Comparison of ENCODE assay signal across 34 cellular contexts in genomic region chrX:72584165-72584564, GRCh38.
"Had no signal": no experiment of that assay in that cellular context is flagged by ENCODE, and none has a peak within 500 bp of the region (broad histone marks: within the 10 kb centered on the region; RNA-seq: fewer than 3 reads in every experiment).

No MANE protein-coding gene starts in this region.

- DNase-seq: activated CD4-positive, alpha-beta memory T cell treated with anti-CD3 and anti-CD28 coated beads for 36 hours; activated CD4-positive, alpha-beta T cell treated with anti-CD3 and anti-CD28 coated beads for 36 hours; activated CD4-positive, alpha-beta T cell treated with anti-CD3 and anti-CD28 coated beads, Interleukin-2, amount 10 ng/mL, durations not matched to agents 24 days and 14 days; activated CD4-positive, CD25-positive, alpha-beta regulatory T cell; activated CD4-positive, CD25-positive, alpha-beta regulatory T cell treated with anti-CD3 and anti-CD28 coated beads, Interleukin-2, amount 50 U/mL, for 72 hours; activated CD8-positive, alpha-beta memory T cell treated with anti-CD3 and anti-CD28 coated beads, Interleukin-2, amount 10 ng/mL, durations not matched to agents 7 days and 5 days; activated CD8-positive, alpha-beta memory T cell treated with anti-CD3 and anti-CD28 coated beads, Interleukin-2, amount 50 U/mL, for 4 hours; activated CD8-positive, alpha-beta T cell treated with anti-CD3 and anti-CD28 coated beads, Interleukin-2, amount 10 ng/mL, durations not matched to agents 7 days and 5 days; activated effector memory CD4-positive, alpha-beta T cell treated with anti-CD3 and anti-CD28 coated beads, Interleukin-2, amount 50 U/mL, for 16 hours; activated naive CD4-positive, alpha-beta T cell treated with anti-CD3 and anti-CD28 coated beads for 36 hours; activated naive CD8-positive, alpha-beta T cell treated with anti-CD3 and anti-CD28 coated beads for 36 hours; activated naive CD8-positive, alpha-beta T cell treated with anti-CD3 and anti-CD28 coated beads, Interleukin-2, amount 50 U/mL, for 24 hours; activated T-cell treated with anti-CD3 and anti-CD28 coated beads, Interleukin-2, amount 50 U/mL, for 1 hour; activated T-cell treated with anti-CD3 and anti-CD28 coated beads, Interleukin-2, amount 50 U/mL, for 48 hours; adrenal gland; amygdala; aorta; body of pancreas; caudate nucleus; cortex of kidney; dermis blood vessel endothelial cell; effector CD4-positive, alpha-beta T cell; effector memory CD8-positive, alpha-beta T cell; esophagus squamous epithelium; foreskin melanocyte; heart right ventricle; T-cell; T1000 had no signal

- H3K4me1 Mint-ChIP-seq: activated CD4-positive, alpha-beta T cell treated with anti-CD3 and anti-CD28 coated beads for 36 hours; activated CD4-positive, alpha-beta T cell treated with anti-CD3 and anti-CD28 coated beads, Interleukin-2, amount 10 ng/mL, durations not matched to agents 24 days and 14 days; activated CD8-positive, alpha-beta memory T cell treated with anti-CD3 and anti-CD28 coated beads, Interleukin-2, amount 10 ng/mL, durations not matched to agents 7 days and 5 days; activated naive CD4-positive, alpha-beta T cell treated with anti-CD3 and anti-CD28 coated beads, Interleukin-2, amount 50 U/mL, for 24 hours; activated naive CD8-positive, alpha-beta T cell treated with anti-CD3 and anti-CD28 coated beads for 36 hours; activated naive CD8-positive, alpha-beta T cell treated with anti-CD3 and anti-CD28 coated beads, Interleukin-2, amount 50 U/mL, for 24 hours; T-cell had no signal

- H3K27ac Mint-ChIP-seq: activated CD4-positive, alpha-beta memory T cell treated with anti-CD3 and anti-CD28 coated beads for 36 hours; activated CD4-positive, alpha-beta T cell treated with anti-CD3 and anti-CD28 coated beads for 36 hours; activated CD4-positive, alpha-beta T cell treated with anti-CD3 and anti-CD28 coated beads, Interleukin-2, amount 10 ng/mL, durations not matched to agents 24 days and 14 days; activated CD8-positive, alpha-beta memory T cell treated with anti-CD3 and anti-CD28 coated beads, Interleukin-2, amount 10 ng/mL, durations not matched to agents 7 days and 5 days; activated CD8-positive, alpha-beta T cell treated with anti-CD3 and anti-CD28 coated beads, Interleukin-2, amount 10 ng/mL, durations not matched to agents 7 days and 5 days; activated naive CD4-positive, alpha-beta T cell treated with anti-CD3 and anti-CD28 coated beads for 36 hours; activated naive CD4-positive, alpha-beta T cell treated with anti-CD3 and anti-CD28 coated beads, Interleukin-2, amount 50 U/mL, for 24 hours; activated naive CD8-positive, alpha-beta T cell treated with anti-CD3 and anti-CD28 coated beads for 36 hours; activated naive CD8-positive, alpha-beta T cell treated with anti-CD3 and anti-CD28 coated beads, Interleukin-2, amount 50 U/mL, for 24 hours; activated T-helper 1 cell treated with anti-CD3 and anti-CD28 coated beads, Interleukin-12 subunit alpha, Interleukin-12 subunit beta, Interleukin-2, Interleukin-4 antibody, amounts not matched to agents 30 ng/mL and 10 ng/mL and 1 ng/mL, durations not matched to agents 14 hours and 24 hours and 36 hours; activated T-helper 2 cell treated with anti-CD3 and anti-CD28 coated beads, Interferon-gamma antibody, Interleukin-2, Interleukin-4, amounts not matched to agents 10 μg/mL and 5 μg/mL and 100 μg/mL, durations not matched to agents 14 hours and 24 hours and 36 hours; effector memory CD8-positive, alpha-beta T cell; T-cell; T-helper 1 cell treated with Interleukin-12 subunit alpha and Interleukin-12 subunit beta and Interleukin-4 antibody, amounts not matched to agents 30 μg/mL and 1 μg/mL, for 36 hours; T-helper 2 cell treated with Interferon-gamma antibody and Interleukin-4, amounts not matched to agents 5 μg/mL and 100 μg/mL, for 36 hours had no signal

- H3K4me3 Mint-ChIP-seq: activated CD4-positive, alpha-beta memory T cell treated with anti-CD3 and anti-CD28 coated beads for 36 hours; activated CD4-positive, alpha-beta T cell treated with anti-CD3 and anti-CD28 coated beads for 36 hours; activated CD4-positive, alpha-beta T cell treated with anti-CD3 and anti-CD28 coated beads, Interleukin-2, amount 10 ng/mL, durations not matched to agents 24 days and 14 days; activated CD8-positive, alpha-beta memory T cell treated with anti-CD3 and anti-CD28 coated beads, Interleukin-2, amount 10 ng/mL, durations not matched to agents 7 days and 5 days; activated CD8-positive, alpha-beta T cell treated with anti-CD3 and anti-CD28 coated beads, Interleukin-2, amount 10 ng/mL, durations not matched to agents 7 days and 5 days; activated naive CD4-positive, alpha-beta T cell treated with anti-CD3 and anti-CD28 coated beads for 36 hours; activated naive CD4-positive, alpha-beta T cell treated with anti-CD3 and anti-CD28 coated beads, Interleukin-2, amount 50 U/mL, for 24 hours; activated naive CD8-positive, alpha-beta T cell treated with anti-CD3 and anti-CD28 coated beads for 36 hours; activated naive CD8-positive, alpha-beta T cell treated with anti-CD3 and anti-CD28 coated beads, Interleukin-2, amount 50 U/mL, for 24 hours; activated T-helper 1 cell treated with anti-CD3 and anti-CD28 coated beads, Interleukin-12 subunit alpha, Interleukin-12 subunit beta, Interleukin-2, Interleukin-4 antibody, amounts not matched to agents 30 ng/mL and 10 ng/mL and 1 ng/mL, durations not matched to agents 14 hours and 24 hours and 36 hours; effector memory CD8-positive, alpha-beta T cell; T-cell; T-helper 1 cell treated with Interleukin-12 subunit alpha and Interleukin-12 subunit beta and Interleukin-4 antibody, amounts not matched to agents 30 μg/mL and 1 μg/mL, for 36 hours; T-helper 2 cell treated with Interferon-gamma antibody and Interleukin-4, amounts not matched to agents 5 μg/mL and 100 μg/mL, for 36 hours had no signal

- H3K9me3 ChIP-seq: adrenal gland, body of pancreas, gastroesophageal sphincter had no signal

- H3K27me3 Mint-ChIP-seq: activated CD4-positive, alpha-beta memory T cell treated with anti-CD3 and anti-CD28 coated beads for 36 hours; activated CD4-positive, alpha-beta T cell treated with anti-CD3 and anti-CD28 coated beads for 36 hours; activated CD4-positive, alpha-beta T cell treated with anti-CD3 and anti-CD28 coated beads, Interleukin-2, amount 10 ng/mL, durations not matched to agents 24 days and 14 days; activated CD8-positive, alpha-beta memory T cell treated with anti-CD3 and anti-CD28 coated beads, Interleukin-2, amount 10 ng/mL, durations not matched to agents 7 days and 5 days; activated naive CD4-positive, alpha-beta T cell treated with anti-CD3 and anti-CD28 coated beads, Interleukin-2, amount 50 U/mL, for 24 hours; activated naive CD8-positive, alpha-beta T cell treated with anti-CD3 and anti-CD28 coated beads for 36 hours; activated naive CD8-positive, alpha-beta T cell treated with anti-CD3 and anti-CD28 coated beads, Interleukin-2, amount 50 U/mL, for 24 hours had no signal

- H3K36me3 Mint-ChIP-seq: activated CD4-positive, alpha-beta memory T cell treated with anti-CD3 and anti-CD28 coated beads for 36 hours; activated CD8-positive, alpha-beta memory T cell treated with anti-CD3 and anti-CD28 coated beads, Interleukin-2, amount 10 ng/mL, durations not matched to agents 7 days and 5 days; activated naive CD4-positive, alpha-beta T cell treated with anti-CD3 and anti-CD28 coated beads, Interleukin-2, amount 50 U/mL, for 24 hours; T-cell had no signal

- ATAC-seq: activated CD4-positive, alpha-beta T cell treated with anti-CD3 and anti-CD28 coated beads for 36 hours; activated CD8-positive, alpha-beta memory T cell treated with anti-CD3 and anti-CD28 coated beads, Interleukin-2, amount 10 ng/mL, durations not matched to agents 7 days and 5 days; activated CD8-positive, alpha-beta T cell treated with anti-CD3 and anti-CD28 coated beads, Interleukin-2, amount 10 ng/mL, durations not matched to agents 7 days and 5 days; activated naive CD8-positive, alpha-beta T cell treated with anti-CD3 and anti-CD28 coated beads, Interleukin-2, amount 50 U/mL, for 24 hours; body of pancreas; effector memory CD8-positive, alpha-beta T cell; gastroesophageal sphincter; heart right ventricle; T-cell had no signal
